ENCODE assay signal across 8 cellular contexts in genomic region chr9:70412678-70413426, GRCh38. TPM values are rescaled to one million over a fixed set of nuclear protein-coding genes. Genes with fewer than 3 reads are reported as not detected.
DNase-seq lines count a peak whose midpoint lies in the region; ATAC-seq and TF ChIP-seq lines count a peak whose summit lies in the region.

No MANE protein-coding gene starts in this region.

- H3K4me1 ChIP-seq in neutrophil (ENCODE audit: control insufficient read depth in 1 of 2, insufficient read depth in 1 of 2, low read depth in 1 of 2, low read length in 1 of 2), result peaks cover 15 to 18% of the 10 kb centered on the region in 2 experiments

- TF ChIP-seq CTCF in neutrophil (IDR thresholded peaks at IDR 0.05), result no peak

- no peak overlapping the region for H3K27ac ChIP-seq in neutrophil

- H3K4me3 ChIP-seq in neutrophil (ENCODE audit: low read depth in 1 of 2, low read length in 1 of 2), result peak overlapping the region; percentile 60 to 83

- intact Hi-C loops in head of caudate nucleus (cut with DNase I), result loop anchor here (5.0 to 10.0 kb wide), 2 partner anchors 66 to 158 kb away; partner anchors contain the start of gene SMC5

- no peaks in the 10 kb centered on the region for H3K9me3 ChIP-seq in neutrophil

- DNase-seq in DMS 273 treated with DMSO at 0.1 percent for 48 hours (lab: John Stamatoyannopoulos, UW) (peak; percentile 58), SK-MEL-5 (ENCODE audit: low read depth, low spot score) (peak; percentile 56), amniotic epithelial cell (ENCODE audit: low read depth) (peak; percentile 72), head of caudate nucleus (peak; percentile 68 to 91 (median 82))

- ATAC-seq in HG03280 (IDR thresholded peaks at IDR 0.05; ENCODE audit: unreplicated experiment), result peak; percentile 0
- ATAC-seq in GM21619 (IDR thresholded peaks at IDR 0.05; ENCODE audit: unreplicated experiment), result no peak
- ATAC-seq in HG03565 (IDR thresholded peaks at IDR 0.05; ENCODE audit: unreplicated experiment), result no peak

- in situ Hi-C loops in SK-MEL-5 (cut with HindIII; ENCODE audit: low pct_unique_long_range_greater_than_20kb, low sequenced_read_pairs), result no loop called here

- H3K27me3 ChIP-seq in neutrophil, result peaks cover 77% of the 10 kb centered on the region

- H3K36me3 ChIP-seq in neutrophil, result no peaks in the 10 kb centered on the region

RNA-seq across cellular contexts. Expression of gene KLF9, which starts 1.6 kb away (rescaled TPM):
- total RNA-seq in SK-MEL-5 (2014; rRNA removed; shearing (Covaris generic)), result 42.7 and 43.1 TPM in 2 replicates
- 75.5 and 93.3 TPM in 2 replicates for polyA plus RNA-seq in SK-MEL-5 (2015; cell fraction: cytosol; rRNA removed)
- polyA plus RNA-seq in SK-MEL-5 (2015; cell fraction: nucleus; rRNA removed), result 50.7 and 61.4 TPM in 2 replicates
